1 cellular context compared by ENCODE assay signal in genomic region chr11:10323793-10324170, GRCh38.
TF ChIP-seq lines count a peak whose summit lies in the region.

No MANE protein-coding gene starts in this region.

TF ChIP-seq in H1, 55 proteins besides CTCF, POLR2A, EP300 and RAD21:
- no peak for TF ChIP-seq POU5F1 (IDR thresholded peaks at IDR 0.05; ENCODE audit: low read depth, low read length)
- TF ChIP-seq CBX5 (IDR thresholded peaks at IDR 0.05; ENCODE audit: low read depth, low read length) = no peak
- TF ChIP-seq KDM5A (IDR thresholded peaks at IDR 0.05; ENCODE audit: low read length) = no peak
- TF ChIP-seq BACH1 (IDR thresholded peaks at IDR 0.05; ENCODE audit: low read length) = no peak
